ENCODE assay signal across 10 cellular contexts in the genomic region with DNA sequence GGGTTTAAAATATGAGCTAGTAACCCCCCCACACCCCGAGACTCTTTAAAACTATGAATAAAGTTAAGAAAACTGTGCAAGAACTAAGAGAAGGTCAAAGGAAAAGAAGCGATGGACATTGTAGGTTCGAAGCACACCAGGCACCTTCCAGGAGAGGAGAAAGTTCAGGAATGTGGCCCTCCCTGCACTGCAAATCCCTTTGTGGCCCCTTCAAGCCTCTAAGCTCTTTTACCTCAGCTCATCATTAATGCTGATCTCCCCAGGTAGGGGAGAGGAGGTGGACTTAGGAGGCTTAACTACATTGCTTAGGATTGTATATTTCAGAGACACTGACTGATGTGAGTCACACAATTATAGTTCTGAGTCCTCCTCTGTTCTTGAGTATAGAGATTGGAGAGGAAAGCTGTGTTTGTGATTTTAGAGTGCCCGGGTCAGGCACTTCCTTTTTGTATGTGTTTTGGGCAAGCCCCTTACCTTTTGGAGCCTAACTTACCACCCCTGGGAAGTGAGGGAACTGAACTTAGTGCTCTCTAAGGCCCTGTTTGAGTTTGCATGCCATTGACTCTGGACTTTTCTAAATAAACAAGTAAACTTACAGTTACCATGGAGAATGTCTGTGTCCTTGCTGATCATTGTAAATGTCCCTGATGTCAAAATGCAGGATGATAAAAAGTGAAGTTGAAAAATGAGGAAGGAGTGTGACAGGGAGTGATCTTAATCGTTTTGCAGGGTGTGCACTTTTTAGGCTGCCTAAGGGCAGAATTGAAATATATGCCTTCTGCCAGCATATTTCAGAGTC.
DNase-seq lines count a peak whose midpoint lies in the region; ATAC-seq and TF ChIP-seq lines count a peak whose summit lies in the region.
"Had no signal": no experiment of that assay in that cellular context is flagged by ENCODE, and none has a peak within 500 bp of the region (broad histone marks: within the 10 kb centered on the region; RNA-seq: fewer than 3 reads in every experiment).

No MANE protein-coding gene starts in this region.

- H2BK120ac ChIP-seq in neuronal stem cell (ENCODE audit: low read depth, low read length): no peak overlapping the region

- H2BK12ac ChIP-seq in neuronal stem cell (ENCODE audit: low read length): no peak overlapping the region

- no peak overlapping the region for H2AK5ac ChIP-seq in neuronal stem cell (ENCODE audit: low read depth, low read length)

- no peak overlapping the region for H4K91ac ChIP-seq in neuronal stem cell (ENCODE audit: low read depth, low read length, poor library complexity)

- H2AFZ ChIP-seq in PC-3 (ENCODE audit: low read length) (0 out of 2 replicates have a peak overlapping the region, but pooled peaks have one; percentile 2), neuronal stem cell (ENCODE audit: low read length) (peak overlapping the region; percentile 73)

- H3K14ac ChIP-seq in neuronal stem cell (ENCODE audit: low read length): no peak overlapping the region

- WGBS in neuronal stem cell (ENCODE audit: extremely low coverage in 2 of 2, insufficient read length in 2 of 2, insufficient replicate concordance in 1 of 2), 2 donors: no CpG with 5 or more reads among the region's 5 CpGs

- H3K27ac ChIP-seq in PC-3 (ENCODE audit: low read length): peak overlapping the region; percentile 88
- no peak overlapping the region for H3K27ac ChIP-seq in neuronal stem cell (replicated peaks; ENCODE audit: low read length)

- peak; percentile 61 for ATAC-seq in PC-3

- H3K4me2 ChIP-seq in PC-3 (ENCODE audit: low read length) (peak overlapping the region; percentile 75), neuronal stem cell (ENCODE audit: insufficient read depth, low read length, poor library complexity, severe bottlenecking) (no peak overlapping the region)

- no peak overlapping the region for H4K8ac ChIP-seq in neuronal stem cell (ENCODE audit: low read depth, low read length)

- no peaks in the 10 kb centered on the region for H3F3A ChIP-seq in PC-3 (ENCODE audit: low read length, unreplicated experiment)

- H3K9me2 ChIP-seq in PC-3 (replicated peaks; ENCODE audit: low read length): no peaks in the 10 kb centered on the region

- H3K79me2 ChIP-seq in PC-3 (ENCODE audit: low read length): no peaks in the 10 kb centered on the region

- no peaks in the 10 kb centered on the region for H4K20me1 ChIP-seq in PC-3 (ENCODE audit: low read length)

- H3K9me3 ChIP-seq in PC-3 (ENCODE audit: low read length) (no peaks in the 10 kb centered on the region), neuronal stem cell (replicated peaks in 1 of 2; ENCODE audit: control insufficient read depth in 2 of 2, insufficient read depth in 1 of 2, low read depth in 1 of 2, low read length in 2 of 2) (no peaks in the 10 kb centered on the region)

- TF ChIP-seq CTCF in PC-3 (conservative IDR thresholded peaks at IDR 0.05; ENCODE audit: low read depth, low read length): no peak
- TF ChIP-seq CTCF in epithelial cell of esophagus (IDR thresholded peaks at IDR 0.05; ENCODE audit: insufficient read depth, low read depth, low read length, missing control alignments): no peak

- H3K4me1 ChIP-seq in PC-3 (ENCODE audit: insufficient read depth, low read length): peaks cover 24% of the 10 kb centered on the region
- peaks cover 1 to 5% of the 10 kb centered on the region in 2 donors for H3K4me1 ChIP-seq in neuronal stem cell (ENCODE audit: control insufficient read depth in 2 of 2, insufficient read depth in 1 of 2, low read depth in 1 of 2, low read length in 2 of 2)

- intact Hi-C loops in PC-3 (cut with micrococcal nuclease): loop anchor here (10.0 kb wide), 2 partner anchors 326 to 384 kb away; a partner anchor contains a TSS

- H2BK15ac ChIP-seq in neuronal stem cell (ENCODE audit: low read length): no peak overlapping the region

- CTCF ChIA-PET in PC-3 (lab: Charles Lee): no interaction called here

- H3K36me3 ChIP-seq in PC-3 (ENCODE audit: low read depth, low read length): no peaks in the 10 kb centered on the region
- H3K36me3 ChIP-seq in neuronal stem cell (replicated peaks in 1 of 2; ENCODE audit: control insufficient read depth in 2 of 2, insufficient read depth in 2 of 2, low read length in 2 of 2): no peaks in the 10 kb centered on the region

- H3K79me1 ChIP-seq in neuronal stem cell (ENCODE audit: low read depth, low read length): no peaks in the 10 kb centered on the region

- H3K23ac ChIP-seq in neuronal stem cell (ENCODE audit: low read depth, low read length, poor library complexity): no peak overlapping the region

- no TSS peak for BruUV-seq in PC-3 (replicated peaks; lab: Mats Ljungman, UMichigan)

- H3K27me3 ChIP-seq in PC-3 (ENCODE audit: low read length): no peaks in the 10 kb centered on the region
- H3K27me3 ChIP-seq in neuronal stem cell (ENCODE audit: control insufficient read depth in 3 of 3, insufficient read depth in 3 of 3, low read depth in 1 of 3, low read length in 3 of 3): no peaks in the 10 kb centered on the region

- DNase-seq in EH (ENCODE audit: low read depth) (peak; percentile 44), PC-3 (peak; percentile 61), epithelial cell of esophagus (ENCODE audit: low read depth) (peak; percentile 57), neuronal stem cell (ENCODE audit: low spot score) (no peak), GM19238 (ENCODE audit: insufficient read length, low spot score) (no peak), cerebellum (ENCODE audit: low spot score) (no peak), retina (no peak)
- DNase-seq in activated CD4-positive, alpha-beta T cell treated with anti-CD3 and anti-CD28 coated beads for 48 hours: no peak
- DNase-seq: activated T-cell treated with anti-CD3 and anti-CD28 coated beads, Interleukin-2, amount 50 U/mL, for 4 hours; DMS79 had no signal

- no peak overlapping the region for H3K4ac ChIP-seq in neuronal stem cell (ENCODE audit: low read length)

- H2BK5ac ChIP-seq in neuronal stem cell (ENCODE audit: low read length): no peak overlapping the region

- no peak overlapping the region for H3K18ac ChIP-seq in neuronal stem cell (ENCODE audit: low read length)

- peak overlapping the region; percentile 64 for H3K9ac ChIP-seq in PC-3 (ENCODE audit: low read length)
- H3K9ac ChIP-seq in neuronal stem cell (ENCODE audit: low read depth, low read length, poor library complexity): no peak overlapping the region

- H3K4me3 ChIP-seq in PC-3 (ENCODE audit: low read length) (no peak overlapping the region), epithelial cell of esophagus (ENCODE audit: low read length) (no peak overlapping the region), neuronal stem cell (ENCODE audit: low read length in 2 of 2) (no peak overlapping the region)

- POLR2A ChIA-PET in PC-3 (lab: Charles Lee; ENCODE audit: unreplicated experiment): no interaction called here

Comparison
In these comparisons a context has a peak if more than half of its experiments do, and no peak if none do; other contexts are left out.
1. DNase-seq: peak in EH (single experiment), PC-3 (single experiment) and epithelial cell of esophagus (single experiment); none in neuronal stem cell (single experiment), activated CD4-positive, alpha-beta T cell treated with anti-CD3 and anti-CD28 coated beads for 48 hours (single experiment), GM19238 (single experiment), cerebellum (single experiment) and retina (single experiment).